ENCODE assay signal across 8 cellular contexts in genomic region chr14:57273236-57273635, GRCh38.
"Had no signal": no experiment of that assay in that cellular context is flagged by ENCODE, and none has a peak within 500 bp of the region (broad histone marks: within the 10 kb centered on the region; RNA-seq: fewer than 3 reads in every experiment).

No MANE protein-coding gene starts in this region.

- H3K27ac Mint-ChIP-seq: GM23338 had no signal

- FAIRE-seq: H1, H54, K562 had no signal

- H3K4me2 ChIP-seq: GM23338 had no signal

- H3K9me3 Mint-ChIP-seq: H9 had no signal

- H3K27ac ChIP-seq: HL-60 had no signal

- DNase-seq: H9, HCEC 1CT, KG1 had no signal

- H2AFZ ChIP-seq: GM23338 had no signal

- H3K4me3 ChIP-seq: GM23338, K562 had no signal

- ATAC-seq: GM23338, K562 had no signal

- H3K4me3 Mint-ChIP-seq: GM23338, H9 had no signal
